ENCODE assay signal across 11 cellular contexts in genomic region chr7:156139112-156139511, GRCh38.
"Had no signal": no experiment of that assay in that cellular context is flagged by ENCODE, and none has a peak within 500 bp of the region (broad histone marks: within the 10 kb centered on the region; RNA-seq: fewer than 3 reads in every experiment).

No MANE protein-coding gene starts in this region.

- H3K9ac ChIP-seq: GM23248 had no signal

- ATAC-seq: GM23338, HCT116 had no signal

- H3K4me3 ChIP-seq: GM23248, GM23338, HAP-1 had no signal

- H3K4me1 ChIP-seq: HAP-1 had no signal

- H3K4me3 Mint-ChIP-seq: GM23338, H9, HFFc6 had no signal

- H3K4me1 Mint-ChIP-seq: GM23338 had no signal

- H2AFZ ChIP-seq: GM23248, GM23338 had no signal

- H3K27ac Mint-ChIP-seq: GM23338, H9, HFFc6 had no signal

- H3K27ac ChIP-seq: GM23248 had no signal

- FAIRE-seq: H1, H54 had no signal

- H3K4me2 ChIP-seq: GM23338 had no signal

- DNase-seq: GM23248, GOT3, H7, H9, HCEC 1CT, HFFc6 had no signal

- H3K9me3 ChIP-seq: HAP-1 had no signal

- H3K36me3 ChIP-seq: HAP-1 had no signal
